ENCODE assay signal across 19 cellular contexts in genomic region chr6:111596784-111597183, GRCh38. TPM values are rescaled to one million over a fixed set of nuclear protein-coding genes. Genes with fewer than 3 reads are reported as not detected.
DNase-seq lines count a peak whose midpoint lies in the region; ATAC-seq and TF ChIP-seq lines count a peak whose summit lies in the region.
"Had no signal": no experiment of that assay in that cellular context is flagged by ENCODE, and none has a peak within 500 bp of the region (broad histone marks: within the 10 kb centered on the region; RNA-seq: fewer than 3 reads in every experiment).

No MANE protein-coding gene starts in this region.

- H3K27me3 ChIP-seq in left ventricle myocardium inferior (ENCODE audit: low read depth) (no peaks in the 10 kb centered on the region), subcutaneous abdominal adipose tissue (ENCODE audit: control insufficient read depth in 5 of 5, insufficient read depth in 4 of 5, low read length in 5 of 5) (no peaks in the 10 kb centered on the region), sigmoid colon (no peaks in the 10 kb centered on the region), BE2C (no peaks in the 10 kb centered on the region)

- H3K27ac ChIP-seq in left ventricle myocardium inferior (replicated peaks) (peak overlapping the region; percentile 95), RWPE1 (peak overlapping the region; percentile 100; the same call in 1 of the 2 replicates), subcutaneous abdominal adipose tissue (ENCODE audit: low read depth, low read length) (peak overlapping the region; percentile 100), sigmoid colon (no peak overlapping the region)
- H3K27ac ChIP-seq: HL-60 had no signal

- 96 to 97% methylated on average over 3 of the region's 3 CpGs for WGBS in sigmoid colon, 2 donors

- POLR2A ChIA-PET in RWPE1 (lab: Yijun Ruan, JAX; ENCODE audit: low non-redundant PET): no interaction called here

- TF ChIP-seq CTCF in left ventricle myocardium inferior (IDR thresholded peaks at IDR 0.05; ENCODE audit: borderline replicate concordance) (no peak), RWPE1 (conservative IDR thresholded peaks at IDR 0.05; ENCODE audit: low read depth) (no peak), sigmoid colon (IDR thresholded peaks at IDR 0.05) (no peak), BE2C (IDR thresholded peaks at IDR 0.05; ENCODE audit: low read depth, low read length) (no peak)

- TF ChIP-seq POLR2A in sigmoid colon (IDR thresholded peaks at IDR 0.05): no peak

- no peak for DNase-seq in left ventricle myocardium inferior
- no peak for DNase-seq in cardiac septum (ENCODE audit: low spot score)
- no peak for DNase-seq in RWPE1 (ENCODE audit: low spot score)
- DNase-seq in sigmoid colon: no peak
- no peak for DNase-seq in BE2C
- DNase-seq: 8988T; C1 segment of cervical spinal cord; CD4-positive, CD25-positive, alpha-beta regulatory T cell; CD8-positive, alpha-beta memory T cell; COR-L47; DMS 273 treated with DMSO at 0.1 percent for 48 hours; DMS53; DND-41; EL; H9 had no signal

- H3K36me3 ChIP-seq in left ventricle myocardium inferior: no peaks in the 10 kb centered on the region
- peaks cover 0 to 2% (median 0%) of the 10 kb centered on the region in 5 donors for H3K36me3 ChIP-seq in subcutaneous abdominal adipose tissue (ENCODE audit: control insufficient read depth in 5 of 5, insufficient read depth in 5 of 5, low read length in 5 of 5)
- H3K36me3 ChIP-seq in sigmoid colon: no peaks in the 10 kb centered on the region
- H3K36me3 ChIP-seq in BE2C: no peaks in the 10 kb centered on the region

- no peak for TF ChIP-seq EP300 in sigmoid colon (IDR thresholded peaks at IDR 0.05)

- peak overlapping the region in 1 of 5 donors; percentile 78 for H3K9ac ChIP-seq in subcutaneous abdominal adipose tissue (ENCODE audit: low read length in 5 of 5)

- no peaks in the 10 kb centered on the region for H3K9me3 ChIP-seq in left ventricle myocardium inferior (replicated peaks)
- no peaks in the 10 kb centered on the region for H3K9me3 ChIP-seq in subcutaneous abdominal adipose tissue (ENCODE audit: control insufficient read depth in 5 of 5, low read length in 5 of 5)
- no peaks in the 10 kb centered on the region for H3K9me3 ChIP-seq in sigmoid colon
- H3K9me3 ChIP-seq in BE2C: no peaks in the 10 kb centered on the region

- intact Hi-C loops in left ventricle myocardium inferior (cut with micrococcal nuclease) (no loop called here), cardiac septum (cut with DNase I) (no loop called here), sigmoid colon (cut with DNase I) (no loop called here)

- ATAC-seq in esophagus mucosa: no peak
- ATAC-seq: GM12878 had no signal

- CTCF ChIA-PET in RWPE1 (lab: Yijun Ruan, JAX): no interaction called here

- H3K4me3 ChIP-seq in left ventricle myocardium inferior (no peak overlapping the region), subcutaneous abdominal adipose tissue (ENCODE audit: low read depth in 1 of 5, low read length in 5 of 5) (no peak overlapping the region), sigmoid colon (no peak overlapping the region), BE2C (ENCODE audit: low read depth, low read length) (no peak overlapping the region)
- H3K4me3 ChIP-seq: GM12878 had no signal

- peaks cover 67% of the 10 kb centered on the region for H3K4me1 ChIP-seq in left ventricle myocardium inferior
- H3K4me1 ChIP-seq in subcutaneous abdominal adipose tissue (ENCODE audit: control insufficient read depth in 5 of 5, insufficient read depth in 5 of 5, low read length in 5 of 5): peaks cover 25 to 80% (median 69%) of the 10 kb centered on the region in 5 donors
- H3K4me1 ChIP-seq in sigmoid colon: peaks cover 0 to 68% (median 63%) of the 10 kb centered on the region in 4 donors
- peaks cover 18% of the 10 kb centered on the region; the same call in 1 of the 2 replicates for H3K4me1 ChIP-seq in BE2C

RNA-seq across cellular contexts. Expression of gene TRAF3IP2, which starts 8.9 kb away (rescaled TPM):
- 10.6 TPM for total RNA-seq in left ventricle myocardium inferior
- total RNA-seq in cardiac septum: 6.5 TPM
- 68.5 TPM for total RNA-seq in esophagus mucosa
- 10 to 100 TPM; 15.8 to 21.4 (median 17.3) TPM for total RNA-seq in sigmoid colon
- 10 to 100 TPM; 39.2 to 58.5 (median 48.0) TPM for polyA plus RNA-seq in sigmoid colon
- 71.3 TPM for polyA plus RNA-seq in BE2C (2012; ENCODE audit: insufficient read depth, insufficient read length, low read depth)

Comparison
In these comparisons a context has a peak if more than half of its experiments do, and no peak if none do; other contexts are left out.
1. H3K27ac ChIP-seq: peak in left ventricle myocardium inferior (single experiment), RWPE1 (single experiment) and subcutaneous abdominal adipose tissue (single experiment); none in sigmoid colon (0 of 4).